10 cellular contexts compared by ENCODE assay signal in genomic region chr13:75705395-75705794, GRCh38.
DNase-seq lines count a peak whose midpoint lies in the region; ATAC-seq and TF ChIP-seq lines count a peak whose summit lies in the region.
"Had no signal": no experiment of that assay in that cellular context is flagged by ENCODE, and none has a peak within 500 bp of the region (broad histone marks: within the 10 kb centered on the region; RNA-seq: fewer than 3 reads in every experiment).

No MANE protein-coding gene starts in this region.

- H3K4me1 ChIP-seq in foreskin keratinocyte (peaks cover 9% of the 10 kb centered on the region), stomach (peaks cover 0 to 16% (median 0%) of the 10 kb centered on the region in 4 donors)
- H3K4me1 ChIP-seq in naive thymus-derived CD4-positive, alpha-beta T cell (ENCODE audit: control insufficient read depth in 2 of 2, insufficient read depth in 2 of 2, low read length in 2 of 2) = peaks cover 0 to 4% of the 10 kb centered on the region in 2 donors

- no peaks in the 10 kb centered on the region for H3K9me3 Mint-ChIP-seq in T-helper 2 cell treated with Interferon-gamma antibody and Interleukin-4, amounts not matched to agents 5 μg/mL and 100 μg/mL, for 36 hours
- H3K9me3 Mint-ChIP-seq in naive thymus-derived CD4-positive, alpha-beta T cell = peaks cover 0 to 7% (median 0%) of the 10 kb centered on the region in 11 donors

- peaks cover 2% of the 10 kb centered on the region for H3K36me3 Mint-ChIP-seq in T-helper 2 cell treated with Interferon-gamma antibody and Interleukin-4, amounts not matched to agents 5 μg/mL and 100 μg/mL, for 36 hours (ENCODE audit: low read depth)
- H3K36me3 Mint-ChIP-seq in naive thymus-derived CD4-positive, alpha-beta T cell = peaks cover 0 to 4% (median 0%) of the 10 kb centered on the region in 5 donors

- peaks cover 10% of the 10 kb centered on the region for H3K4me1 Mint-ChIP-seq in T-helper 2 cell treated with Interferon-gamma antibody and Interleukin-4, amounts not matched to agents 5 μg/mL and 100 μg/mL, for 36 hours (ENCODE audit: low read depth)
- peaks cover 0 to 15% (median 6%) of the 10 kb centered on the region in 7 donors for H3K4me1 Mint-ChIP-seq in naive thymus-derived CD4-positive, alpha-beta T cell

- H3K4me3 ChIP-seq in stomach = no peak overlapping the region
- no peak overlapping the region for H3K4me3 ChIP-seq in naive thymus-derived CD4-positive, alpha-beta T cell (ENCODE audit: low read length)

- no peaks in the 10 kb centered on the region for H3K36me3 ChIP-seq in stomach
- no peaks in the 10 kb centered on the region for H3K36me3 ChIP-seq in naive thymus-derived CD4-positive, alpha-beta T cell (ENCODE audit: control insufficient read depth in 2 of 3, insufficient read depth in 3 of 3, low read length in 3 of 3)

- CTCF ChIA-PET in naive thymus-derived CD4-positive, alpha-beta T cell (lab: Charles Lee) = interaction anchor here (1.1 to 1.7 kb wide), 2 partner anchors 9 to 30 kb away, joined by 3 to 8 read pairs; no protein-coding TSS in a partner anchor

- TF ChIP-seq POLR2A in stomach (IDR thresholded peaks at IDR 0.05) = no peak

- DNase-seq in NCI-H748 (lab: John Stamatoyannopoulos, UW; ENCODE audit: unreplicated experiment) = peak; percentile 26
- DNase-seq in NCI-H748 treated with DMSO at 0.1 percent for 48 hours (lab: John Stamatoyannopoulos, UW) = no peak
- no peak for DNase-seq in T-helper 2 cell treated with Interferon-gamma antibody and Interleukin-4, amounts not matched to agents 5 μg/mL and 100 μg/mL, for 36 hours (ENCODE audit: low spot score)
- peak; percentile 92 to 94 for DNase-seq in foreskin keratinocyte
- DNase-seq in stomach = no peak
- no peak for DNase-seq in naive thymus-derived CD4-positive, alpha-beta T cell
- no peak for DNase-seq in GM20000 (ENCODE audit: low spot score)
- DNase-seq: MV-4-11, SHP77 treated with DMSO at 0.1 percent for 48 hours had no signal

- no peaks in the 10 kb centered on the region for H3K9me3 ChIP-seq in stomach
- H3K9me3 ChIP-seq in naive thymus-derived CD4-positive, alpha-beta T cell (ENCODE audit: control insufficient read depth in 2 of 3, low read length in 3 of 3) = no peaks in the 10 kb centered on the region

- WGBS in stomach, 5 donors = 16 to 33% (median 25%) methylated on average over 1 of the region's 1 CpG

- H3K4me3 Mint-ChIP-seq in T-helper 2 cell treated with Interferon-gamma antibody and Interleukin-4, amounts not matched to agents 5 μg/mL and 100 μg/mL, for 36 hours = no peak overlapping the region
- H3K4me3 Mint-ChIP-seq in naive thymus-derived CD4-positive, alpha-beta T cell = peak overlapping the region in 1 of 10 donors; percentile 6

- TF ChIP-seq CTCF in foreskin keratinocyte (conservative IDR thresholded peaks at IDR 0.05) (no peak), stomach (IDR thresholded peaks at IDR 0.05) (no peak), GM20000 (IDR thresholded peaks at IDR 0.05; ENCODE audit: extremely low read depth, missing control alignments) (no peak)

- H3K27ac ChIP-seq in foreskin keratinocyte (peak overlapping the region; percentile 99), stomach (peak overlapping the region in 4 of 5 donors; percentile 52 to 81 (median 73))
- no peak overlapping the region for H3K27ac ChIP-seq in naive thymus-derived CD4-positive, alpha-beta T cell (ENCODE audit: low read depth, low read length)

- no peak for TF ChIP-seq EP300 in stomach (IDR thresholded peaks at IDR 0.05)

- no peaks in the 10 kb centered on the region for H3K27me3 ChIP-seq in foreskin keratinocyte
- H3K27me3 ChIP-seq in stomach = no peaks in the 10 kb centered on the region
- H3K27me3 ChIP-seq in naive thymus-derived CD4-positive, alpha-beta T cell (ENCODE audit: control insufficient read depth in 2 of 2, insufficient read depth in 2 of 2, low read length in 2 of 2) = no peaks in the 10 kb centered on the region

- no peaks in the 10 kb centered on the region for H3K27me3 Mint-ChIP-seq in T-helper 2 cell treated with Interferon-gamma antibody and Interleukin-4, amounts not matched to agents 5 μg/mL and 100 μg/mL, for 36 hours (ENCODE audit: low read depth)
- H3K27me3 Mint-ChIP-seq in naive thymus-derived CD4-positive, alpha-beta T cell = no peaks in the 10 kb centered on the region

- ATAC-seq in foreskin keratinocyte (peak; percentile 96), HG02938 (IDR thresholded peaks at IDR 0.05; ENCODE audit: unreplicated experiment) (no peak)
- ATAC-seq in naive thymus-derived CD4-positive, alpha-beta T cell = no peak

- POLR2A ChIA-PET in naive thymus-derived CD4-positive, alpha-beta T cell (lab: Charles Lee) = no interaction called here

- peak overlapping the region; percentile 41 for H3K27ac Mint-ChIP-seq in T-helper 2 cell treated with Interferon-gamma antibody and Interleukin-4, amounts not matched to agents 5 μg/mL and 100 μg/mL, for 36 hours
- H3K27ac Mint-ChIP-seq in naive thymus-derived CD4-positive, alpha-beta T cell = peak overlapping the region in 1 of 9 donors; percentile 4

- intact Hi-C loops in stomach (cut with DNase I; ENCODE audit: low total_unique reads) = no loop called here
- intact Hi-C loops in naive thymus-derived CD4-positive, alpha-beta T cell (cut with micrococcal nuclease) = no loop called here

Comparison
In these comparisons a context has a peak if more than half of its experiments do, and no peak if none do; other contexts are left out.
1. DNase-seq: peak in NCI-H748 (single experiment) and foreskin keratinocyte (2 of 2); none in NCI-H748 treated with DMSO at 0.1 percent for 48 hours (single experiment), T-helper 2 cell treated with Interferon-gamma antibody and Interleukin-4, amounts not matched to agents 5 μg/mL and 100 μg/mL, for 36 hours (single experiment), stomach (single experiment), naive thymus-derived CD4-positive, alpha-beta T cell (0 of 9) and GM20000 (single experiment).